ENCODE assay signal across 20 cellular contexts in genomic region chr20:61733891-61734732, GRCh38.
DNase-seq lines count a peak whose midpoint lies in the region; ATAC-seq and TF ChIP-seq lines count a peak whose summit lies in the region.
"Had no signal": no experiment of that assay in that cellular context is flagged by ENCODE, and none has a peak within 500 bp of the region (broad histone marks: within the 10 kb centered on the region; RNA-seq: fewer than 3 reads in every experiment).

No MANE protein-coding gene starts in this region.

- no peaks in the 10 kb centered on the region for H3K4me1 ChIP-seq in heart right ventricle
- no peaks in the 10 kb centered on the region for H3K4me1 ChIP-seq in endodermal cell (ENCODE audit: control insufficient read depth, insufficient read depth, low read length)
- peaks cover 15% of the 10 kb centered on the region for H3K4me1 ChIP-seq in neural progenitor cell
- H3K4me1 ChIP-seq in aorta (ENCODE audit: control insufficient read depth in 1 of 2, insufficient read depth in 2 of 2, low read length in 2 of 2), result no peaks in the 10 kb centered on the region
- no peaks in the 10 kb centered on the region for H3K4me1 ChIP-seq in esophagus muscularis mucosa
- no peaks in the 10 kb centered on the region for H3K4me1 ChIP-seq in sigmoid colon

- H3K9me3 ChIP-seq in heart right ventricle (no peaks in the 10 kb centered on the region), endodermal cell (ENCODE audit: control insufficient read depth, low read length) (no peaks in the 10 kb centered on the region), neural progenitor cell (ENCODE audit: low read depth) (no peaks in the 10 kb centered on the region), aorta (ENCODE audit: control insufficient read depth, low read length) (no peaks in the 10 kb centered on the region), esophagus muscularis mucosa (no peaks in the 10 kb centered on the region), sigmoid colon (no peaks in the 10 kb centered on the region)

- H3K27ac Mint-ChIP-seq in endodermal cell (no peak overlapping the region), neural progenitor cell (peak overlapping the region; percentile 79)
- H3K27ac Mint-ChIP-seq: GM23338 had no signal

- H3K9ac ChIP-seq in endodermal cell (ENCODE audit: extremely low read depth, low read length, poor library complexity, severe bottlenecking), result no peak overlapping the region
- no peak overlapping the region for H3K9ac ChIP-seq in neural progenitor cell

- no peak overlapping the region for H2AFZ ChIP-seq in neural progenitor cell (replicated peaks)
- H2AFZ ChIP-seq: GM23338 had no signal

- H4K20me1 ChIP-seq in neural progenitor cell (ENCODE audit: low read depth), result no peaks in the 10 kb centered on the region

- 66 to 68% methylated on average over 28 of the region's 28 CpGs for WGBS in heart right ventricle, 2 donors
- WGBS in endodermal cell (ENCODE audit: insufficient coverage in 1 of 2, insufficient read length in 1 of 2), 2 experiments, result 80 to 86% methylated on average over 13 to 28 of the region's 28 CpGs
- WGBS in aorta, 2 donors, result 31 to 38% methylated on average over 28 of the region's 28 CpGs
- 66% methylated on average over 27 of the region's 28 CpGs for WGBS in esophagus muscularis mucosa
- WGBS in sigmoid colon, 2 donors, result 62 to 64% methylated on average over 28 of the region's 28 CpGs

- H3K79me2 ChIP-seq in neural progenitor cell (ENCODE audit: low read depth), result no peaks in the 10 kb centered on the region

- H3K36me3 ChIP-seq in heart right ventricle (no peaks in the 10 kb centered on the region), endodermal cell (ENCODE audit: control insufficient read depth, insufficient read depth, low read length) (no peaks in the 10 kb centered on the region), neural progenitor cell (no peaks in the 10 kb centered on the region), aorta (ENCODE audit: control insufficient read depth in 1 of 2, insufficient read depth in 2 of 2, low read length in 1 of 2) (no peaks in the 10 kb centered on the region), esophagus muscularis mucosa (no peaks in the 10 kb centered on the region), sigmoid colon (no peaks in the 10 kb centered on the region)

- H3K9me3 Mint-ChIP-seq in endodermal cell (no peaks in the 10 kb centered on the region), neural progenitor cell (no peaks in the 10 kb centered on the region)
- H3K9me3 Mint-ChIP-seq: GM23338 had no signal

- no peak overlapping the region for H3K4me3 ChIP-seq in heart right ventricle
- no peak overlapping the region for H3K4me3 ChIP-seq in endodermal cell (ENCODE audit: low read length)
- no peak overlapping the region for H3K4me3 ChIP-seq in neural progenitor cell
- no peak overlapping the region for H3K4me3 ChIP-seq in aorta (ENCODE audit: low read length in 2 of 2)
- H3K4me3 ChIP-seq in esophagus muscularis mucosa, result no peak overlapping the region
- no peak overlapping the region for H3K4me3 ChIP-seq in sigmoid colon
- H3K4me3 ChIP-seq: GM23338 had no signal

- TF ChIP-seq EP300 in esophagus muscularis mucosa (IDR thresholded peaks at IDR 0.05) (no peak), sigmoid colon (IDR thresholded peaks at IDR 0.05) (no peak)

- H3K27me3 ChIP-seq in heart right ventricle (peaks cover 0 to 64% (median 19%) of the 10 kb centered on the region in 7 donors), endodermal cell (ENCODE audit: control insufficient read depth, insufficient read depth, low read length, poor library complexity, severe bottlenecking) (no peaks in the 10 kb centered on the region), neural progenitor cell (no peaks in the 10 kb centered on the region), aorta (ENCODE audit: control insufficient read depth in 1 of 2, insufficient read depth in 2 of 2, low read length in 1 of 2) (no peaks in the 10 kb centered on the region), esophagus muscularis mucosa (peaks cover 0 to 82% (median 0%) of the 10 kb centered on the region in 4 donors), sigmoid colon (peaks cover 3 to 56% (median 14%) of the 10 kb centered on the region in 3 donors)

- DNase-seq in Right ventricle myocardium inferior (ENCODE audit: missing footprints) (peak; percentile 34), heart right ventricle (no peak), endodermal cell (no peak), neural progenitor cell (ENCODE audit: low spot score) (peak; percentile 48), aorta (peak; percentile 12 to 57), esophagus muscularis mucosa (ENCODE audit: extremely low spot score) (no peak), sigmoid colon (no peak)
- DNase-seq: 8988T, HCEC 1CT, KG1, NCI-H1092, NCI-H146, NCI-H2029, NCI-H2171, NCI-H524 treated with DMSO at 0.1 percent for 48 hours, NCI-H82, SHP77 had no signal

- H3K4me1 Mint-ChIP-seq in endodermal cell (no peaks in the 10 kb centered on the region), neural progenitor cell (peaks cover 30% of the 10 kb centered on the region)

- H3F3A ChIP-seq in neural progenitor cell (ENCODE audit: low read depth), result no peaks in the 10 kb centered on the region

- ATAC-seq in Right ventricle myocardium inferior, result no peak
- no peak for ATAC-seq in heart right ventricle
- ATAC-seq in aorta (ENCODE audit: low FRiP score), result no peak
- ATAC-seq in HG03025 (IDR thresholded peaks at IDR 0.05; ENCODE audit: low FRiP score, unreplicated experiment), result no peak
- ATAC-seq: GM23338 had no signal

- H3K27me3 Mint-ChIP-seq in endodermal cell (ENCODE audit: insufficient read depth) (peaks cover 12% of the 10 kb centered on the region), neural progenitor cell (ENCODE audit: insufficient read depth, low read depth) (peaks cover 7% of the 10 kb centered on the region)

- H3K4me2 ChIP-seq in neural progenitor cell, result no peak overlapping the region
- H3K4me2 ChIP-seq: GM23338 had no signal

- intact Hi-C loops in Right ventricle myocardium inferior (cut with DNase I), result no loop called here
- intact Hi-C loops in heart right ventricle (cut with DNase I), result no loop called here
- intact Hi-C loops in aorta (cut with DNase I), result no loop called here
- intact Hi-C loops in esophagus muscularis mucosa (cut with DNase I), result no loop called here
- intact Hi-C loops in sigmoid colon (cut with DNase I), result no loop called here

- no peak overlapping the region for H3K4me3 Mint-ChIP-seq in endodermal cell
- H3K4me3 Mint-ChIP-seq in neural progenitor cell, result no peak overlapping the region
- H3K4me3 Mint-ChIP-seq: GM23338 had no signal

- H3K27ac ChIP-seq in heart right ventricle (no peak overlapping the region), endodermal cell (ENCODE audit: low read depth, low read length) (peak overlapping the region; percentile 24), neural progenitor cell (no peak overlapping the region), aorta (ENCODE audit: low read depth in 1 of 2, low read length in 2 of 2) (no peak overlapping the region), esophagus muscularis mucosa (replicated peaks in 1 of 4) (no peak overlapping the region), sigmoid colon (no peak overlapping the region)
- H3K27ac ChIP-seq: C4-2B had no signal

- TF ChIP-seq POLR2A in esophagus muscularis mucosa (IDR thresholded peaks at IDR 0.05; ENCODE audit: low read depth) (no peak), sigmoid colon (IDR thresholded peaks at IDR 0.05) (no peak)

- TF ChIP-seq CTCF in heart right ventricle (IDR thresholded peaks at IDR 0.05), result no peak
- no peak for TF ChIP-seq CTCF in endodermal cell (conservative IDR thresholded peaks at IDR 0.05)
- TF ChIP-seq CTCF in neural progenitor cell (IDR thresholded peaks at IDR 0.05), result no peak
- no peak for TF ChIP-seq CTCF in esophagus muscularis mucosa (IDR thresholded peaks at IDR 0.05)
- no peak for TF ChIP-seq CTCF in sigmoid colon (IDR thresholded peaks at IDR 0.05)

- H3K36me3 Mint-ChIP-seq in endodermal cell (ENCODE audit: low read depth) (no peaks in the 10 kb centered on the region), neural progenitor cell (no peaks in the 10 kb centered on the region)

Comparison
In these comparisons a context has a peak if more than half of its experiments do, and no peak if none do; other contexts are left out.
1. DNase-seq: peak in Right ventricle myocardium inferior (single experiment), neural progenitor cell (single experiment) and aorta (2 of 2); none in heart right ventricle (0 of 2), endodermal cell (single experiment), esophagus muscularis mucosa (single experiment) and sigmoid colon (single experiment).